16 cellular contexts compared by ENCODE assay signal in the genomic region with DNA sequence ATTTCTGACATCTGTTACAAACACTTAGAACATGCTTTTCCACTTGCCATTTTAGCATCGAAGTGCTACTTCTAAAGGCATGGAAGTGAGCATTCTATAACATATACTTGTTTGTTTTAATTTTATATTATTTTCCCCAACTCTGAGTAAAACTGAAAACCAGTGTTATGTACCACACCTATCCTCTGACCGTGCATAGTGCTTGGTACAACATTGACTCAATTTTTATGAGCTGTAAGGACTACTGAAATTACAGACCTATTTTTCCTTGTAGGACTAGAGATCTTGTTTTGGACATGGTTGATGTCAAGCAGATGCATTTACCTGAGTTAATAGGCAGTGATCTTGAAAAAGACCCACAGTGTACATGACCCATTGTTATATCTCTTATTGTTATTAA. TPM values are rescaled to one million over a fixed set of nuclear protein-coding genes. Genes with fewer than 3 reads are reported as not detected.
A peak's percentile ranks its signal among the peaks of the same experiment; 100 is the strongest.
DNase-seq lines count a peak whose midpoint lies in the region; ATAC-seq, FAIRE-seq and TF ChIP-seq lines count a peak whose summit lies in the region.
"Had no signal": no experiment of that assay in that cellular context is flagged by ENCODE, and none has a peak within 500 bp of the region (broad histone marks: within the 10 kb centered on the region; RNA-seq: fewer than 3 reads in every experiment).

No MANE protein-coding gene starts in this region.

- H3K27me3 ChIP-seq in CD4-positive, CD25-positive, alpha-beta regulatory T cell (ENCODE audit: control insufficient read depth, insufficient read depth, low read length) = no peaks in the 10 kb centered on the region
- H3K27me3 ChIP-seq in esophagus muscularis mucosa = no peaks in the 10 kb centered on the region

- TF ChIP-seq POLR2A in esophagus muscularis mucosa (IDR thresholded peaks at IDR 0.05; ENCODE audit: low read depth) = no peak

- peaks cover 43% of the 10 kb centered on the region for H3K36me3 ChIP-seq in CD4-positive, CD25-positive, alpha-beta regulatory T cell (ENCODE audit: control insufficient read depth, insufficient read depth, low read length)
- H3K36me3 ChIP-seq in esophagus muscularis mucosa = peaks cover 8 to 58% (median 29%) of the 10 kb centered on the region in 4 donors

- peaks cover 30% of the 10 kb centered on the region for H3K4me1 Mint-ChIP-seq in activated CD8-positive, alpha-beta memory T cell treated with anti-CD3 and anti-CD28 coated beads, Interleukin-2, amount 10 ng/mL, durations not matched to agents 7 days and 5 days
- H3K4me1 Mint-ChIP-seq in CD4-positive, CD25-positive, alpha-beta regulatory T cell = peaks cover 26 to 60% (median 48%) of the 10 kb centered on the region in 4 donors
- peaks cover 27% of the 10 kb centered on the region for H3K4me1 Mint-ChIP-seq in T-helper 2 cell treated with Interferon-gamma antibody and Interleukin-4, amounts not matched to agents 5 μg/mL and 100 μg/mL, for 36 hours (ENCODE audit: low read depth)

- TF ChIP-seq EP300 in esophagus muscularis mucosa (IDR thresholded peaks at IDR 0.05) = no peak

- ATAC-seq in activated CD8-positive, alpha-beta memory T cell treated with anti-CD3 and anti-CD28 coated beads, Interleukin-2, amount 10 ng/mL, durations not matched to agents 7 days and 5 days = peak; percentile 83
- ATAC-seq in CD4-positive, CD25-positive, alpha-beta regulatory T cell (ENCODE audit: low read depth in 2 of 2) = no peak
- ATAC-seq: GM23338 had no signal

- H3K9me3 Mint-ChIP-seq in activated CD8-positive, alpha-beta memory T cell treated with anti-CD3 and anti-CD28 coated beads, Interleukin-2, amount 10 ng/mL, durations not matched to agents 7 days and 5 days (ENCODE audit: low read depth) = no peaks in the 10 kb centered on the region
- H3K9me3 Mint-ChIP-seq in CD4-positive, CD25-positive, alpha-beta regulatory T cell = no peaks in the 10 kb centered on the region
- no peaks in the 10 kb centered on the region for H3K9me3 Mint-ChIP-seq in T-helper 2 cell treated with Interferon-gamma antibody and Interleukin-4, amounts not matched to agents 5 μg/mL and 100 μg/mL, for 36 hours
- H3K9me3 Mint-ChIP-seq: CD14-positive monocyte; CD8-positive, alpha-beta memory T cell; GM23338 had no signal

- H3K27ac Mint-ChIP-seq in activated CD8-positive, alpha-beta memory T cell treated with anti-CD3 and anti-CD28 coated beads, Interleukin-2, amount 10 ng/mL, durations not matched to agents 7 days and 5 days = peak overlapping the region; percentile 66
- H3K27ac Mint-ChIP-seq in CD4-positive, CD25-positive, alpha-beta regulatory T cell = peak overlapping the region in 1 of 3 donors; percentile 62
- H3K27ac Mint-ChIP-seq in T-helper 2 cell treated with Interferon-gamma antibody and Interleukin-4, amounts not matched to agents 5 μg/mL and 100 μg/mL, for 36 hours = peak overlapping the region; percentile 71
- H3K27ac Mint-ChIP-seq: GM23338 had no signal

- intact Hi-C loops in esophagus muscularis mucosa (cut with DNase I) = no loop called here

- no peak for TF ChIP-seq CTCF in esophagus muscularis mucosa (IDR thresholded peaks at IDR 0.05)

- no peaks in the 10 kb centered on the region for H3K9me3 ChIP-seq in CD4-positive, CD25-positive, alpha-beta regulatory T cell (ENCODE audit: control insufficient read depth in 2 of 2, low read length in 2 of 2)
- no peaks in the 10 kb centered on the region for H3K9me3 ChIP-seq in esophagus muscularis mucosa

- H3K4me3 Mint-ChIP-seq in activated CD8-positive, alpha-beta memory T cell treated with anti-CD3 and anti-CD28 coated beads, Interleukin-2, amount 10 ng/mL, durations not matched to agents 7 days and 5 days = no peak overlapping the region
- peak overlapping the region in 1 of 4 donors; percentile 76 for H3K4me3 Mint-ChIP-seq in CD4-positive, CD25-positive, alpha-beta regulatory T cell
- peak overlapping the region; percentile 50 for H3K4me3 Mint-ChIP-seq in T-helper 2 cell treated with Interferon-gamma antibody and Interleukin-4, amounts not matched to agents 5 μg/mL and 100 μg/mL, for 36 hours
- H3K4me3 Mint-ChIP-seq: CD14-positive monocyte, GM23338 had no signal

- peaks cover 26% of the 10 kb centered on the region for H3K4me1 ChIP-seq in CD4-positive, CD25-positive, alpha-beta regulatory T cell (ENCODE audit: control insufficient read depth, insufficient read depth, low read length, poor library complexity, severe bottlenecking)
- H3K4me1 ChIP-seq in esophagus muscularis mucosa = no peaks in the 10 kb centered on the region

- peak overlapping the region; percentile 50 for H3K27ac ChIP-seq in CD4-positive, CD25-positive, alpha-beta regulatory T cell (ENCODE audit: insufficient read depth, low read length, poor library complexity, severe bottlenecking)
- no peak overlapping the region for H3K27ac ChIP-seq in esophagus muscularis mucosa (replicated peaks in 1 of 4)

- peak; percentile 36 for FAIRE-seq in GM18507 (lab: Jason Lieb, UNC)
- FAIRE-seq: A204.1 had no signal

- no peak overlapping the region for H3K4me3 ChIP-seq in CD4-positive, CD25-positive, alpha-beta regulatory T cell (ENCODE audit: low read depth, low read length)
- no peak overlapping the region for H3K4me3 ChIP-seq in esophagus muscularis mucosa
- H3K4me3 ChIP-seq: GM23338 had no signal

- 98% methylated on average over 2 of the region's 2 CpGs for WGBS in esophagus muscularis mucosa

- CTCF ChIA-PET in activated CD8-positive, alpha-beta memory T cell treated with anti-CD3 and anti-CD28 coated beads, Interleukin-2, amount 10 ng/mL, durations not matched to agents 7 days and 5 days (lab: Charles Lee) = no interaction called here

- DNase-seq in activated CD8-positive, alpha-beta memory T cell treated with anti-CD3 and anti-CD28 coated beads, Interleukin-2, amount 10 ng/mL, durations not matched to agents 7 days and 5 days = no peak
- no peak for DNase-seq in activated CD8-positive, alpha-beta memory T cell treated with anti-CD3 and anti-CD28 coated beads, Interleukin-2, amount 50 U/mL, for 48 hours
- DNase-seq in CD4-positive, CD25-positive, alpha-beta regulatory T cell = peak in 1 of 3 donors; percentile 69
- DNase-seq in GM18507 (ENCODE audit: extremely low spot score, insufficient read length, low read depth) (no peak), AG08395 (ENCODE audit: low spot score) (no peak), esophagus muscularis mucosa (ENCODE audit: extremely low spot score) (no peak), NOMO-1 treated with dmso at 0.1 percent for 144 hours (lab: John Stamatoyannopoulos, UW; ENCODE audit: unreplicated experiment) (no peak)
- no peak for DNase-seq in T-helper 2 cell treated with Interferon-gamma antibody and Interleukin-4, amounts not matched to agents 5 μg/mL and 100 μg/mL, for 36 hours (ENCODE audit: low spot score)
- DNase-seq: CD8-positive, alpha-beta memory T cell; DMS53; GF-D8; H7; IMR-90 had no signal

- H3K27me3 Mint-ChIP-seq in activated CD8-positive, alpha-beta memory T cell treated with anti-CD3 and anti-CD28 coated beads, Interleukin-2, amount 10 ng/mL, durations not matched to agents 7 days and 5 days = no peaks in the 10 kb centered on the region
- H3K27me3 Mint-ChIP-seq in CD4-positive, CD25-positive, alpha-beta regulatory T cell = no peaks in the 10 kb centered on the region
- H3K27me3 Mint-ChIP-seq in T-helper 2 cell treated with Interferon-gamma antibody and Interleukin-4, amounts not matched to agents 5 μg/mL and 100 μg/mL, for 36 hours (ENCODE audit: low read depth) = no peaks in the 10 kb centered on the region
- H3K27me3 Mint-ChIP-seq: CD8-positive, alpha-beta memory T cell had no signal

- H3K36me3 Mint-ChIP-seq in activated CD8-positive, alpha-beta memory T cell treated with anti-CD3 and anti-CD28 coated beads, Interleukin-2, amount 10 ng/mL, durations not matched to agents 7 days and 5 days = peaks cover 30% of the 10 kb centered on the region
- H3K36me3 Mint-ChIP-seq in CD4-positive, CD25-positive, alpha-beta regulatory T cell = peaks cover 17% of the 10 kb centered on the region
- peaks cover 37% of the 10 kb centered on the region for H3K36me3 Mint-ChIP-seq in T-helper 2 cell treated with Interferon-gamma antibody and Interleukin-4, amounts not matched to agents 5 μg/mL and 100 μg/mL, for 36 hours (ENCODE audit: low read depth)

RNA-seq across cellular contexts. Expression of gene CCNB2, which starts 51.5 kb away (rescaled TPM):
- total RNA-seq in activated CD8-positive, alpha-beta memory T cell treated with anti-CD3 and anti-CD28 coated beads, Interleukin-2, amount 10 ng/mL, durations not matched to agents 7 days and 5 days = 10 to 100 TPM; 95.3 to 97.0 TPM
- total RNA-seq in CD4-positive, CD25-positive, alpha-beta regulatory T cell = 1.8 TPM
- polyA plus RNA-seq in CD4-positive, CD25-positive, alpha-beta regulatory T cell = 10 to 100 TPM in 2 of 4 donors, 1 to 10 TPM in 2; 5.0 to 15.9 (median 9.3) TPM
- total RNA-seq in esophagus muscularis mucosa = 1 to 10 TPM in 1 of 4 donors, not detected in 3; 1.6 TPM

Comparison
In these comparisons a context has a peak if more than half of its experiments do, and no peak if none do; other contexts are left out.
1. RNA of gene CCNB2, which starts 51.5 kb away (total RNA-seq): 95.3 to 97.0 TPM in activated CD8-positive, alpha-beta memory T cell treated with anti-CD3 and anti-CD28 coated beads, Interleukin-2, amount 10 ng/mL, durations not matched to agents 7 days and 5 days; 1.8 TPM in CD4-positive, CD25-positive, alpha-beta regulatory T cell (single experiment) and 1.6 TPM in esophagus muscularis mucosa; every median in the first group is over 10 times any median in the second.